ENCODE assay signal across 1 cellular context in the genomic region with DNA sequence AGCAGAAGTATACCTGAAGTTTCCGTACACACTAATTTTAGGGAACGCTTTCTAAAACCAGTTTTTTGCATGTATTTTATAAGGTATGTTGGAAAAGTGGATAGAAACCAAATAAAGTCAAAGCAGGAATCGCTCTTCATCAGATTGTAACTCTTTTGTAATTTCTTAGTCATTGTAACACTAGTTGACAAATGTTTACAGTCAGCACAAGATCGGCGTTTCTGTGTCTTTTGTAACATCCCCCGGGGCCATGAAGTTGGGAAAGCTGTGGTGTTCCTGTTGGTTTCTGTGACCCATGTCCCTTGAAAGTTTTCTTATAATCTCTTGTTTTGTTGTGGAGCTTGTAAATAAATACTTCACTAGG.
TF ChIP-seq lines count a peak whose summit lies in the region.

No MANE protein-coding gene starts in this region.

TF ChIP-seq in K562, 482 proteins besides CTCF, POLR2A, EP300 and RAD21 (continued from another document):
- TF ChIP-seq, protein P1, sequence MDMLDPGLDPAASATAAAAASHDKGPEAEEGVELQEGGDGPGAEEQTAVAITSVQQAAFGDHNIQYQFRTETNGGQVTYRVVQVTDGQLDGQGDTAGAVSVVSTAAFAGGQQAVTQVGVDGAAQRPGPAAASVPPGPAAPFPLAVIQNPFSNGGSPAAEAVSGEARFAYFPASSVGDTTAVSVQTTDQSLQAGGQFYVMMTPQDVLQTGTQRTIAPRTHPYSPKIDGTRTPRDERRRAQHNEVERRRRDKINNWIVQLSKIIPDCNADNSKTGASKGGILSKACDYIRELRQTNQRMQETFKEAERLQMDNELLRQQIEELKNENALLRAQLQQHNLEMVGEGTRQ (CRISPR knock-in tag; IDR thresholded peaks at IDR 0.05) = no peak
